Comparison of ENCODE assay signal across 8 cellular contexts in the genomic region with DNA sequence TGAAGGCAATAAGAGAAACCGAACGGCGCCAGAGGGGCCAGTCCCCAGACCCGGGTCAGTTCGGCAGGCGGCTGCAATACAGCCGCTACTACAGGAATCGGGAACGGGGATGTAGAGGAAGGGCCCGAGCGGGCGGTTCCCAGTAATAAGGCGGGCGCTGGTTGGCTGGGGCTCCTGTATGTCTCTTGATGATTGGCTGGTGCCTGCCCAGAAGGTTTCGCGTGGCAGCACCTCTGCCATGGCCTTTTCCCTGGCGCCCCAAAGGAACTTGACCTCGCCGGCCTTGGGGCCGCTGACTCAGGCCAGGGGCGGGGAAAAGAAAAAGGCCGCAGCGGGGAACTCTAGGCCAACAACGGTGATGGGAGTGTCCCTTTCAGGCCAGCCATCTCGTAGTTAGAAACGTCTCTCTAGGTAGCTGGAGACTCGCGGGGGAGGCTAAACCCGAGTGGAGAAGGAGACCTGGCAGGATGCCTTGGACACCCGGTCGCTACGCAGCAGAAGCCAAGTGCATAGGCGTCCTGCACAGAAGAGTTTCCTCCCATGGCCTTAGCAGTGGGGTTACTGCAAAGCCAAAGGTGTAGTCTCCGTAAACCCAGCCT. TPM values are rescaled to one million over a fixed set of nuclear protein-coding genes. Genes with fewer than 3 reads are reported as not detected.
DNase-seq lines count a peak whose midpoint lies in the region; ATAC-seq and TF ChIP-seq lines count a peak whose summit lies in the region.

A gene with protein sequence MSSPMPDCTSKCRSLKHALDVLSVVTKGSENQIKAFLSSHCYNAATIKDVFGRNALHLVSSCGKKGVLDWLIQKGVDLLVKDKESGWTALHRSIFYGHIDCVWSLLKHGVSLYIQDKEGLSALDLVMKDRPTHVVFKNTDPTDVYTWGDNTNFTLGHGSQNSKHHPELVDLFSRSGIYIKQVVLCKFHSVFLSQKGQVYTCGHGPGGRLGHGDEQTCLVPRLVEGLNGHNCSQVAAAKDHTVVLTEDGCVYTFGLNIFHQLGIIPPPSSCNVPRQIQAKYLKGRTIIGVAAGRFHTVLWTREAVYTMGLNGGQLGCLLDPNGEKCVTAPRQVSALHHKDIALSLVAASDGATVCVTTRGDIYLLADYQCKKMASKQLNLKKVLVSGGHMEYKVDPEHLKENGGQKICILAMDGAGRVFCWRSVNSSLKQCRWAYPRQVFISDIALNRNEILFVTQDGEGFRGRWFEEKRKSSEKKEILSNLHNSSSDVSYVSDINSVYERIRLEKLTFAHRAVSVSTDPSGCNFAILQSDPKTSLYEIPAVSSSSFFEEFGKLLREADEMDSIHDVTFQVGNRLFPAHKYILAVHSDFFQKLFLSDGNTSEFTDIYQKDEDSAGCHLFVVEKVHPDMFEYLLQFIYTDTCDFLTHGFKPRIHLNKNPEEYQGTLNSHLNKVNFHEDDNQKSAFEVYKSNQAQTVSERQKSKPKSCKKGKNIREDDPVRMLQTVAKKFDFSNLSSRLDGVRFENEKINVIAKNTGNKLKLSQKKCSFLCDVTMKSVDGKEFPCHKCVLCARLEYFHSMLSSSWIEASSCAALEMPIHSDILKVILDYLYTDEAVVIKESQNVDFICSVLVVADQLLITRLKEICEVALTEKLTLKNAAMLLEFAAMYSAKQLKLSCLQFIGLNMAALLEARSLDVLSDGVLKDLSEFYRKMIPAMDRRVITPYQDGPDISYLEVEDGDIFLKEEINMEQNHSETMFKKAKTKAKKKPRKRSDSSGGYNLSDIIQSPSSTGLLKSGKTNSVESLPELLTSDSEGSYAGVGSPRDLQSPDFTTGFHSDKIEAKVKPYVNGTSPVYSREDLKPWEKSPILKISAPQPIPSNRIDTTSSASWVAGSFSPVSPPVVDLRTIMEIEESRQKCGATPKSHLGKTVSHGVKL (N-terminal part only) (minus strand): TSS at position 111 of the 599 bp plus-strand sequence. CDS start 7,258 bp downstream, outside the sequence.

- intact Hi-C loops in testis (cut with DNase I; ENCODE audit: low total_unique reads): no loop called here

- peak; percentile 68 for TF ChIP-seq POLR2A in NB4 (IDR thresholded peaks at IDR 0.05; ENCODE audit: extremely low read depth, insufficient read length)
- no peak for TF ChIP-seq POLR2A in testis (IDR thresholded peaks at IDR 0.05)

- peaks cover 20% of the 10 kb centered on the region for H3K36me3 Mint-ChIP-seq in HFFc6 (ENCODE audit: low read depth)
- H3K36me3 Mint-ChIP-seq in activated naive CD4-positive, alpha-beta T cell treated with anti-CD3 and anti-CD28 coated beads, Interleukin-2, amount 10 ng/mL, durations not matched to agents 7 days and 5 days: peaks cover 14% of the 10 kb centered on the region

- no peaks in the 10 kb centered on the region for H3K27me3 ChIP-seq in testis

- peaks cover 57% of the 10 kb centered on the region for H3K4me1 Mint-ChIP-seq in HFFc6 (ENCODE audit: low read depth)
- H3K4me1 Mint-ChIP-seq in activated naive CD4-positive, alpha-beta T cell treated with anti-CD3 and anti-CD28 coated beads, Interleukin-2, amount 10 ng/mL, durations not matched to agents 7 days and 5 days: peaks cover 38% of the 10 kb centered on the region

- CTCF ChIA-PET in activated naive CD4-positive, alpha-beta T cell treated with anti-CD3 and anti-CD28 coated beads, Interleukin-2, amount 10 ng/mL, durations not matched to agents 7 days and 5 days (lab: Charles Lee): interaction anchor here (1.0 to 2.1 kb wide), 2 partner anchors 14 to 817 kb away, joined by 4 to 13 read pairs; partner anchors contain the start of gene UBE3D

- peaks cover 19% of the 10 kb centered on the region for H3K4me1 ChIP-seq in testis

- WGBS in testis, 2 donors: 0 to 1% methylated on average over 4 to 34 of the region's 34 CpGs

- H3K4me3 ChIP-seq in NB4 (ENCODE audit: low read depth, low read length) (peak within 1 kb of the TSS; percentile 94), SK-N-MC (peak within 1 kb of the TSS; percentile 98), testis (peak within 1 kb of the TSS; percentile 86 to 98)

- H3K9me3 Mint-ChIP-seq in HFFc6: no peaks in the 10 kb centered on the region
- H3K9me3 Mint-ChIP-seq in activated naive CD4-positive, alpha-beta T cell treated with anti-CD3 and anti-CD28 coated beads, Interleukin-2, amount 10 ng/mL, durations not matched to agents 7 days and 5 days: no peaks in the 10 kb centered on the region

- ATAC-seq in omental fat pad (ENCODE audit: low FRiP score): peak; percentile 100

- H3K27me3 Mint-ChIP-seq in HFFc6 (ENCODE audit: insufficient read depth): peaks cover 3% of the 10 kb centered on the region; the same call in 1 of the 2 replicates
- peaks cover 4% of the 10 kb centered on the region for H3K27me3 Mint-ChIP-seq in activated naive CD4-positive, alpha-beta T cell treated with anti-CD3 and anti-CD28 coated beads, Interleukin-2, amount 10 ng/mL, durations not matched to agents 7 days and 5 days

- H3K36me3 ChIP-seq in SK-N-MC (ENCODE audit: insufficient read depth, low read length) (peaks cover 24% of the 10 kb centered on the region), testis (ENCODE audit: low read depth, missing control alignments) (no peaks in the 10 kb centered on the region)

- no peak for TF ChIP-seq CTCF in HFFc6 (IDR thresholded peaks at IDR 0.05)
- TF ChIP-seq CTCF in NB4 (IDR thresholded peaks at IDR 0.05; ENCODE audit: low read depth, low read length): no peak
- no peak for TF ChIP-seq CTCF in omental fat pad (IDR thresholded peaks at IDR 0.05)
- TF ChIP-seq CTCF in testis (IDR thresholded peaks at IDR 0.05): no peak

- peak; percentile 83 for DNase-seq in GM04503 (ENCODE audit: low read depth)
- peak; percentile 91 for DNase-seq in HFFc6
- peak; percentile 95 for DNase-seq in NB4 (ENCODE audit: low read depth)
- no peak for DNase-seq in SK-N-MC (ENCODE audit: low read depth, low spot score)
- DNase-seq in activated naive CD4-positive, alpha-beta T cell treated with anti-CD3 and anti-CD28 coated beads, Interleukin-2, amount 10 ng/mL, durations not matched to agents 7 days and 5 days: peak; percentile 93
- DNase-seq in globus pallidus (ENCODE audit: low spot score): peak; percentile 95
- DNase-seq in omental fat pad (ENCODE audit: low spot score): peak; percentile 81
- DNase-seq in testis: peak; percentile 97

- H3K4me3 Mint-ChIP-seq in HFFc6: peak within 1 kb of the TSS; percentile 98
- peak within 1 kb of the TSS; percentile 92 for H3K4me3 Mint-ChIP-seq in activated naive CD4-positive, alpha-beta T cell treated with anti-CD3 and anti-CD28 coated beads, Interleukin-2, amount 10 ng/mL, durations not matched to agents 7 days and 5 days

- peak within 1 kb of the TSS; percentile 62 for H3K27ac ChIP-seq in SK-N-MC
- peak within 1 kb of the TSS; percentile 93 to 95 for H3K27ac ChIP-seq in testis

- H3K9me3 ChIP-seq in SK-N-MC (ENCODE audit: low read depth, low read length) (no peaks in the 10 kb centered on the region), testis (no peaks in the 10 kb centered on the region)

- peak within 1 kb of the TSS; percentile 94 for H3K9ac ChIP-seq in SK-N-MC (ENCODE audit: insufficient read length)

- peak within 1 kb of the TSS; percentile 99 for H3K27ac Mint-ChIP-seq in HFFc6
- peak within 1 kb of the TSS; percentile 90 for H3K27ac Mint-ChIP-seq in activated naive CD4-positive, alpha-beta T cell treated with anti-CD3 and anti-CD28 coated beads, Interleukin-2, amount 10 ng/mL, durations not matched to agents 7 days and 5 days

RNA-seq across cellular contexts. Expression of the gene that starts here (rescaled TPM):
- total RNA-seq in HFFc6 (2021; fragmentation: NEBNext Ultra II Directional; extraction: Animal tissue kit (Norgen Biotek cat#: 25700)): 10 to 100 TPM; 28.4 to 34.3 (median 32.1) TPM
- 10 to 100 TPM; 24.1 to 33.5 (median 27.9) TPM for total RNA-seq in omental fat pad
- 10 to 100 TPM; 23.9 to 26.6 TPM for total RNA-seq in testis
- polyA plus RNA-seq in testis (ENCODE audit: insufficient read depth, low read depth, low replicate concordance): 13.8 TPM
